In the genomic region with DNA sequence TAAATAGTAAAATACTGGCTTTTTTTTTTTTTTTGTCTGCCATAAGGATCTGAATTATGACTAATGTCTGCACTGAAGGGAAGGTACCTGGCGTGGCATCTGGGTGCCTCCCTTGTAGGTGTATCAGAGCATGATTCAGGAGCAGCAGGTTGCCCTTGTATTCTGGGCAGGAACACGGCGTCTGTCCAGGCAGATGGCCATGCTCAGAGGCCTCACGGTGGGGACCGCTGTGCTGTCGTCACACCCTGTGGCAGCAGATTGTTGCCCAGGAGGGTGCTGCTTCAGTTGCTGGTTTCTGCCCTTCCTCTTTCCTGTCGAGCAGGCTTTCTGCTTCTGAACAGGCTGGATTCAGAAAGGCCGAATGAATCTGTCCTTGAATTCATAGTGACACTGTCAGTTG, we compare ENCODE assay signal across 13 cellular contexts. TPM values are rescaled to one million over a fixed set of nuclear protein-coding genes. Genes with fewer than 3 reads are reported as not detected.
A peak's percentile ranks its signal among the peaks of the same experiment; 100 is the strongest.
DNase-seq lines count a peak whose midpoint lies in the region; ATAC-seq, FAIRE-seq and TF ChIP-seq lines count a peak whose summit lies in the region.
"Had no signal": no experiment of that assay in that cellular context is flagged by ENCODE, and none has a peak within 500 bp of the region (broad histone marks: within the 10 kb centered on the region; RNA-seq: fewer than 3 reads in every experiment).

No MANE protein-coding gene starts in this region.

- peak overlapping the region; percentile 35; the same call in 1 of the 2 replicates for H4K8ac ChIP-seq in H1 (ENCODE audit: extremely low read depth, insufficient read depth, low read length)

- H2AFZ ChIP-seq in H1 (ENCODE audit: low read length), result no peak overlapping the region

- TF ChIP-seq CTCF in H1 (IDR thresholded peaks at IDR 0.05; ENCODE audit: control extremely low read depth in 1 of 3, insufficient read depth in 1 of 3, low read depth in 1 of 3, low read length in 3 of 3), result no peak
- no peak for TF ChIP-seq CTCF in Caco-2 (IDR thresholded peaks at IDR 0.05; ENCODE audit: insufficient read depth in 1 of 2, low read depth in 1 of 2, low read length in 1 of 2, severe bottlenecking in 1 of 2, unreplicated experiment in 1 of 2)

- 80% methylated on average over 8 of the region's 8 CpGs; no CpG with 5 or more reads in 1 of the 2 experiments for WGBS in H1 (ENCODE audit: extremely low coverage in 1 of 2, insufficient coverage in 1 of 2, insufficient read length in 1 of 2, insufficient replicate concordance in 2 of 2, low coverage in 1 of 2, low lambda C conversion rate in 2 of 2, missing lambda C conversion rate in 1 of 2), 2 experiments

- peaks cover 11 to 92% of the 10 kb centered on the region in 2 experiments for H3K79me2 ChIP-seq in H1 (ENCODE audit: control insufficient read depth in 1 of 2, insufficient read depth in 2 of 2, low read length in 2 of 2)

- H3K9me3 Mint-ChIP-seq in naive thymus-derived CD4-positive, alpha-beta T cell, result no peaks in the 10 kb centered on the region
- no peaks in the 10 kb centered on the region for H3K9me3 Mint-ChIP-seq in activated naive CD8-positive, alpha-beta T cell treated with anti-CD3 and anti-CD28 coated beads for 36 hours
- H3K9me3 Mint-ChIP-seq in Caco-2 (ENCODE audit: unreplicated experiment), result no peaks in the 10 kb centered on the region
- H3K9me3 Mint-ChIP-seq: CD8-positive, alpha-beta T cell had no signal

- intact Hi-C loops in naive thymus-derived CD4-positive, alpha-beta T cell (cut with micrococcal nuclease), result no loop called here
- intact Hi-C loops in Caco-2 (cut with micrococcal nuclease; ENCODE audit: unreplicated experiment), result no loop called here

- FAIRE-seq in H1 (lab: Jason Lieb, UNC) (no peak), GM19239 (lab: Jason Lieb, UNC) (no peak), GM12892 (lab: Jason Lieb, UNC) (no peak)
- FAIRE-seq: astrocyte had no signal

- no peak overlapping the region; the same call in 1 of the 2 replicates for H2AK5ac ChIP-seq in H1 (ENCODE audit: low read depth, low read length)

- no peak overlapping the region for H3K18ac ChIP-seq in H1 (ENCODE audit: extremely low read depth, low read length)

- no TSS peak for BruUV-seq in Caco-2 (replicated peaks; lab: Mats Ljungman, UMichigan)

- H3K4me2 ChIP-seq in H1 (ENCODE audit: insufficient read depth in 1 of 2, low read depth in 2 of 2, low read length in 2 of 2), result no peak overlapping the region

- POLR2A ChIA-PET in H1 (lab: Charles Lee; ENCODE audit: partially characterized antibody) (interaction anchor here (0.9 kb wide), 1 partner anchor 10 kb away, joined by 3 read pairs; no protein-coding TSS in a partner anchor), Caco-2 (lab: Charles Lee) (no interaction called here)
- POLR2A ChIA-PET in naive thymus-derived CD4-positive, alpha-beta T cell (lab: Charles Lee), result interaction anchor here (1.4 kb wide), 1 partner anchor 9 kb away, joined by 3 read pairs; no protein-coding TSS in a partner anchor

- H3K23me2 ChIP-seq in H1 (ENCODE audit: low read depth, low read length), result no peaks in the 10 kb centered on the region

- no peak for TF ChIP-seq EP300 in H1 (IDR thresholded peaks at IDR 0.05; ENCODE audit: borderline replicate concordance in 1 of 2, low read depth in 2 of 2, low read length in 2 of 2)

- H3K9ac ChIP-seq in H1 (replicated peaks in 1 of 4; ENCODE audit: extremely low read depth in 1 of 4, low read depth in 3 of 4, low read length in 3 of 4), result no peak overlapping the region

- peaks cover 17% of the 10 kb centered on the region for H3K79me1 ChIP-seq in H1 (ENCODE audit: low read depth, low read length)

- CTCF ChIA-PET in H1 (lab: Charles Lee; ENCODE audit: partially characterized antibody) (interaction anchor here (1.1 kb wide), 1 partner anchor 23 kb away, joined by 3 read pairs; no protein-coding TSS in a partner anchor), Caco-2 (lab: Charles Lee) (no interaction called here)
- CTCF ChIA-PET in naive thymus-derived CD4-positive, alpha-beta T cell (lab: Charles Lee), result no interaction called here

- H3K56ac ChIP-seq in H1 (replicated peaks; ENCODE audit: insufficient read length, low read depth, low read length), result no peak overlapping the region

- TF ChIP-seq RAD21 in H1 (IDR thresholded peaks at IDR 0.05 in 1 of 2, conservative IDR thresholded peaks at IDR 0.05 in 1 of 2; ENCODE audit: low read depth in 2 of 2, low read length in 2 of 2), result no peak

- H2BK12ac ChIP-seq in H1 (ENCODE audit: low read depth, low read length), result no peak overlapping the region

- H3K36me3 ChIP-seq in H1 (ENCODE audit: control insufficient read depth in 2 of 4, insufficient read depth in 4 of 4, low read length in 3 of 4) (no peaks in the 10 kb centered on the region), Caco-2 (ENCODE audit: control insufficient read depth, insufficient read depth, low read length) (no peaks in the 10 kb centered on the region; the same call in 1 of the 2 replicates)
- no peaks in the 10 kb centered on the region for H3K36me3 ChIP-seq in naive thymus-derived CD4-positive, alpha-beta T cell (ENCODE audit: control insufficient read depth in 2 of 3, insufficient read depth in 3 of 3, low read length in 3 of 3)

- H2BK20ac ChIP-seq in H1 (ENCODE audit: low read length), result no peak overlapping the region

- H3K4me1 ChIP-seq in H1 (replicated peaks in 1 of 4; ENCODE audit: control insufficient read depth in 3 of 4, insufficient read depth in 4 of 4, low read length in 3 of 4) (peaks cover 13 to 23% (median 20%) of the 10 kb centered on the region in 4 experiments), Caco-2 (peaks cover 36% of the 10 kb centered on the region)
- H3K4me1 ChIP-seq in naive thymus-derived CD4-positive, alpha-beta T cell (ENCODE audit: control insufficient read depth in 2 of 2, insufficient read depth in 2 of 2, low read length in 2 of 2), result peaks cover 6 to 7% of the 10 kb centered on the region in 2 donors

- H3K14ac ChIP-seq in H1 (ENCODE audit: insufficient read length), result no peak overlapping the region

- no peak for TF ChIP-seq POLR2A in H1 (IDR thresholded peaks at IDR 0.05; ENCODE audit: control extremely low read depth in 1 of 2, low read depth in 2 of 2, low read length in 2 of 2)
- TF ChIP-seq POLR2A in GM12892 (IDR thresholded peaks at IDR 0.05; ENCODE audit: low read depth, low read length), result no peak

- H3K4me3 ChIP-seq in H1 (ENCODE audit: extremely low read depth in 1 of 4, insufficient read depth in 2 of 4, low read depth in 3 of 4, low read length in 4 of 4) (no peak overlapping the region), Caco-2 (ENCODE audit: low read depth, low read length) (no peak overlapping the region)
- H3K4me3 ChIP-seq in naive thymus-derived CD4-positive, alpha-beta T cell (ENCODE audit: low read length), result no peak overlapping the region

- no peak overlapping the region for H3K23ac ChIP-seq in H1 (ENCODE audit: insufficient read length)

- DNase-seq in GF-D8 (lab: John Stamatoyannopoulos, UW) (peak; percentile 58), NOMO-1 treated with dmso at 0.1 percent for 144 hours (lab: John Stamatoyannopoulos, UW; ENCODE audit: unreplicated experiment) (peak; percentile 59), H1 (ENCODE audit: low read depth in 1 of 2, low spot score in 2 of 2) (no peak), GM19239 (ENCODE audit: insufficient read length, low spot score) (no peak), Caco-2 (no peak), GM12892 (ENCODE audit: insufficient read length) (no peak)
- no peak for DNase-seq in naive thymus-derived CD4-positive, alpha-beta T cell
- no peak for DNase-seq in activated naive CD8-positive, alpha-beta T cell treated with anti-CD3 and anti-CD28 coated beads for 36 hours
- DNase-seq: activated T-cell treated with anti-CD3 and anti-CD28 coated beads for 4 hours; CD8-positive, alpha-beta T cell; NCI-H1105 treated with DMSO at 0.1 percent for 48 hours; T-helper 2 cell had no signal

- no peak overlapping the region for H3K4ac ChIP-seq in H1 (replicated peaks; ENCODE audit: insufficient read length, low read depth, low read length)

- H3K4me1 Mint-ChIP-seq in naive thymus-derived CD4-positive, alpha-beta T cell, result peaks cover 5 to 30% (median 21%) of the 10 kb centered on the region in 7 donors
- peaks cover 19% of the 10 kb centered on the region for H3K4me1 Mint-ChIP-seq in activated naive CD8-positive, alpha-beta T cell treated with anti-CD3 and anti-CD28 coated beads for 36 hours
- H3K4me1 Mint-ChIP-seq in Caco-2 (ENCODE audit: low read depth, unreplicated experiment), result peaks cover 41% of the 10 kb centered on the region

- H3K36me3 Mint-ChIP-seq in naive thymus-derived CD4-positive, alpha-beta T cell, result no peaks in the 10 kb centered on the region
- H3K36me3 Mint-ChIP-seq in activated naive CD8-positive, alpha-beta T cell treated with anti-CD3 and anti-CD28 coated beads for 36 hours, result no peaks in the 10 kb centered on the region
- H3K36me3 Mint-ChIP-seq in Caco-2 (ENCODE audit: insufficient read depth, unreplicated experiment), result peaks cover 45% of the 10 kb centered on the region
- H3K36me3 Mint-ChIP-seq: CD8-positive, alpha-beta T cell had no signal

- no peak overlapping the region for H3K4me3 Mint-ChIP-seq in naive thymus-derived CD4-positive, alpha-beta T cell
- no peak overlapping the region for H3K4me3 Mint-ChIP-seq in activated naive CD8-positive, alpha-beta T cell treated with anti-CD3 and anti-CD28 coated beads for 36 hours
- no peak overlapping the region for H3K4me3 Mint-ChIP-seq in Caco-2 (ENCODE audit: unreplicated experiment)
- H3K4me3 Mint-ChIP-seq: CD8-positive, alpha-beta T cell had no signal

- no peak overlapping the region for H4K5ac ChIP-seq in H1 (ENCODE audit: insufficient read length, low read depth, low read length)

- H2BK120ac ChIP-seq in H1 (replicated peaks; ENCODE audit: low read depth, low read length), result no peak overlapping the region

- H4K20me1 ChIP-seq in H1 (replicated peaks in 1 of 2; ENCODE audit: control insufficient read depth in 1 of 2, insufficient read depth in 2 of 2, low read length in 2 of 2), result peaks cover 12 to 26% of the 10 kb centered on the region in 2 experiments

- 0 out of 2 replicates have a peak overlapping the region, but pooled peaks have one; percentile 40 for H2BK15ac ChIP-seq in H1 (ENCODE audit: low read length)

- no peak overlapping the region for H3K27ac Mint-ChIP-seq in naive thymus-derived CD4-positive, alpha-beta T cell
- H3K27ac Mint-ChIP-seq in activated naive CD8-positive, alpha-beta T cell treated with anti-CD3 and anti-CD28 coated beads for 36 hours, result no peak overlapping the region
- H3K27ac Mint-ChIP-seq in Caco-2 (ENCODE audit: unreplicated experiment), result no peak overlapping the region
- H3K27ac Mint-ChIP-seq: CD8-positive, alpha-beta T cell had no signal

- peaks cover 0 to 57% (median 5%) of the 10 kb centered on the region in 5 donors for H3K27me3 Mint-ChIP-seq in naive thymus-derived CD4-positive, alpha-beta T cell
- H3K27me3 Mint-ChIP-seq in activated naive CD8-positive, alpha-beta T cell treated with anti-CD3 and anti-CD28 coated beads for 36 hours, result peaks cover 15% of the 10 kb centered on the region
- H3K27me3 Mint-ChIP-seq in Caco-2 (ENCODE audit: insufficient read depth, unreplicated experiment), result no peaks in the 10 kb centered on the region

- H4K91ac ChIP-seq in H1 (replicated peaks; ENCODE audit: insufficient read length, low read length), result no peak overlapping the region

- peak; percentile 54 for ATAC-seq in naive thymus-derived CD4-positive, alpha-beta T cell
- ATAC-seq: CD8-positive, alpha-beta T cell had no signal

- H3K27me3 ChIP-seq in H1 (replicated peaks in 1 of 4; ENCODE audit: control insufficient read depth in 3 of 4, extremely low read depth in 1 of 4, insufficient read depth in 3 of 4, low read length in 3 of 4) (no peaks in the 10 kb centered on the region), Caco-2 (replicated peaks; ENCODE audit: control insufficient read depth, insufficient read depth, low read length) (no peaks in the 10 kb centered on the region)
- H3K27me3 ChIP-seq in naive thymus-derived CD4-positive, alpha-beta T cell (ENCODE audit: control insufficient read depth in 2 of 2, insufficient read depth in 2 of 2, low read length in 2 of 2), result no peaks in the 10 kb centered on the region

- no peak overlapping the region for H3K27ac ChIP-seq in H1 (ENCODE audit: low read depth, low read length)
- no peak overlapping the region for H3K27ac ChIP-seq in naive thymus-derived CD4-positive, alpha-beta T cell (ENCODE audit: low read depth, low read length)

- 0 out of 2 replicates have a peak overlapping the region, but pooled peaks have one; percentile 57 for H2BK5ac ChIP-seq in H1 (ENCODE audit: low read depth, low read length)

- H3K9me3 ChIP-seq in H1 (ENCODE audit: insufficient read depth in 2 of 2, low read depth in 1 of 2, low read length in 1 of 2), result no peaks in the 10 kb centered on the region
- no peaks in the 10 kb centered on the region for H3K9me3 ChIP-seq in naive thymus-derived CD4-positive, alpha-beta T cell (ENCODE audit: control insufficient read depth in 2 of 3, low read length in 3 of 3)
- H3K9me3 ChIP-seq in Caco-2, result no peaks in the 10 kb centered on the region

RNA-seq across cellular contexts. Expression of a gene that starts 10.9 kb away (rescaled TPM):
- total RNA-seq in H1 (2021; fragmentation: NEBNext Ultra II Directional; extraction: Animal tissue kit (Norgen Biotek cat#: 25700)), result 20.6 and 21.7 TPM in 2 replicates
- polyA plus RNA-seq in H1 (2011; rRNA removed), result 14.1 and 21.0 TPM in 2 replicates
- 12.7 TPM for polyA plus RNA-seq in H1 (2011; cell fraction: cytosol; rRNA removed)
- polyA plus RNA-seq in H1 (2011; cell fraction: nucleus; rRNA removed), result 20.6 TPM
- 8.5 to 15.1 TPM (median 12.1 TPM) in 4 replicates for polyA plus RNA-seq in H1 (2012, experiment 1 of 2)
- polyA plus RNA-seq in H1 (2012, experiment 2 of 2), result 6.6 TPM
- 15.5 TPM for polyA plus RNA-seq in H1 (2013, experiment 1 of 2)
- 17.6 TPM for polyA plus RNA-seq in H1 (2013, experiment 2 of 2)
- polyA minus RNA-seq in H1 (2011; rRNA and poly(A)+ RNA removed), result 9.9 and 12.3 TPM in 2 replicates
- 15.9 TPM for polyA minus RNA-seq in H1 (2011; cell fraction: cytosol; rRNA and poly(A)+ RNA removed)
- 15.9 TPM for polyA minus RNA-seq in H1 (2011; cell fraction: nucleus; rRNA and poly(A)+ RNA removed)
- total RNA-seq in naive thymus-derived CD4-positive, alpha-beta T cell, result under 1 TPM; 0.59 to 0.98 (median 0.70) TPM
- under 1 TPM; 0.22 to 0.62 TPM for polyA plus RNA-seq in naive thymus-derived CD4-positive, alpha-beta T cell
- 1 to 10 TPM; 2.2 to 2.4 TPM for total RNA-seq in activated naive CD8-positive, alpha-beta T cell treated with anti-CD3 and anti-CD28 coated beads for 36 hours
- total RNA-seq in Caco-2 (2022), result 37.9 and 41.1 TPM in 2 replicates
- polyA plus RNA-seq in GM12892 (2012; ENCODE audit: missing spikeins), result not detected

Comparison
In these comparisons a context has a peak if more than half of its experiments do, and no peak if none do; other contexts are left out.
1. DNase-seq: peak in GF-D8 (single experiment) and NOMO-1 treated with dmso at 0.1 percent for 144 hours (single experiment); none in H1 (0 of 2), naive thymus-derived CD4-positive, alpha-beta T cell (0 of 9), activated naive CD8-positive, alpha-beta T cell treated with anti-CD3 and anti-CD28 coated beads for 36 hours (single experiment), GM19239 (single experiment), Caco-2 (0 of 2) and GM12892 (single experiment).